1 cellular context compared by ENCODE assay signal in the genomic region with DNA sequence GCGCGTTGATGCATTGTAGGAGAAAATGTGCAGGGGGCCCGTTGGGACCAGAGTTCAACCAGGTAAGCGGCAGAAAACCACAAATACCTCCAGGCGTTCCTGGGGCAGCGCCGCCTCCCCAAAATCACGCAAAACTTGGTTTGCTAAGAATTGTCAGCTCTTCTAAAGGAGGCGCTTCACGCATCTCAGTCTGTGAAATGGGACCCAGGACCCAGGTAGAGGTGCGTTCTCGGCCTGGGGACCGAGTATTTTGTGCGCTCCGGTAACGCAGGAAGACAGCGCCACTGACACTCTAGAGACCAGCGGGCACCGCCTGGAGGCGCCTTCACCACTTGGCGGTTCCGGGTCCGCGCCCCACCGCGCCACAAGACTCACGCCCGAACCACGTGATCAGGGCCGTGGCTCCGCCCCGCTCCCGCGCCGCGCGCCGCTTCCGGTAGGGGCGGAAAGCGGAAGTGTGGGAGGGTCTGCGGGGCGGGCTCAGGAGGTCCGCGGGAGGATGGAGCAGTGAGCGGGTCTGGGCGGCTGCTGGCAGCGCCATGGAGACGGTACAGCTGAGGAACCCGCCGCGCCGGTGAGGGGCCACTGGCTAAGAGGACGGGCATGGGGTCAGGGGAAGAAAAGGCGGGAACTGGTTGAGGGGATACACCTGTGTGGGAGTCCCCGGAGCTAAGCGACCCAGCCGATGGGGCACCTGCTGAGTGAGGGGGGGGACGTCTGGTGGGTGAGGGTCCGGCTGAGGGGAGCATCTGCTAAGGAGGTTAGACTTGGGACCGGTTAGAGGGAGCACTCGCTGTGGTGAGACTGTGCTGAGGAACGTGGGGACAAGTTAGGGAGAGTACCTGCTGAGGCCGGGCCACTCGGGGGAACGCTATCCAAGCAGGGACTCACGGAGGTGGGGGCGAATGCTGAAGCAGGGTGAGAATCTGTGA.
TF ChIP-seq lines count a peak whose summit lies in the region.

A gene (plus strand): TSS at position 483 of the 932 bp plus-strand sequence. CDS start 57 bp downstream, at position 540.

TF ChIP-seq in HEK293, 187 proteins besides CTCF, POLR2A, EP300 and RAD21 (continued from another document and continues in another):
- TF ChIP-seq, protein P1, sequence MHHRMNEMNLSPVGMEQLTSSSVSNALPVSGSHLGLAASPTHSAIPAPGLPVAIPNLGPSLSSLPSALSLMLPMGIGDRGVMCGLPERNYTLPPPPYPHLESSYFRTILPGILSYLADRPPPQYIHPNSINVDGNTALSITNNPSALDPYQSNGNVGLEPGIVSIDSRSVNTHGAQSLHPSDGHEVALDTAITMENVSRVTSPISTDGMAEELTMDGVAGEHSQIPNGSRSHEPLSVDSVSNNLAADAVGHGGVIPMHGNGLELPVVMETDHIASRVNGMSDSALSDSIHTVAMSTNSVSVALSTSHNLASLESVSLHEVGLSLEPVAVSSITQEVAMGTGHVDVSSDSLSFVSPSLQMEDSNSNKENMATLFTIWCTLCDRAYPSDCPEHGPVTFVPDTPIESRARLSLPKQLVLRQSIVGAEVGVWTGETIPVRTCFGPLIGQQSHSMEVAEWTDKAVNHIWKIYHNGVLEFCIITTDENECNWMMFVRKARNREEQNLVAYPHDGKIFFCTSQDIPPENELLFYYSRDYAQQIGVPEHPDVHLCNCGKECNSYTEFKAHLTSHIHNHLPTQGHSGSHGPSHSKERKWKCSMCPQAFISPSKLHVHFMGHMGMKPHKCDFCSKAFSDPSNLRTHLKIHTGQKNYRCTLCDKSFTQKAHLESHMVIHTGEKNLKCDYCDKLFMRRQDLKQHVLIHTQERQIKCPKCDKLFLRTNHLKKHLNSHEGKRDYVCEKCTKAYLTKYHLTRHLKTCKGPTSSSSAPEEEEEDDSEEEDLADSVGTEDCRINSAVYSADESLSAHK (tag by site-specific recombination; IDR thresholded peaks at IDR 0.05), result peak; percentile 4; the same call in 1 of the 2 replicates
- TF ChIP-seq ZNF221 (tag by site-specific recombination; IDR thresholded peaks at IDR 0.05; ENCODE audit: borderline replicate concordance), result no peak
- 0 out of 2 replicates have a peak, but pooled peaks have one; percentile 59 for TF ChIP-seq HOXD13 (CRISPR knock-in tag; IDR thresholded peaks at IDR 0.05; ENCODE audit: borderline replicate concordance)
- TF ChIP-seq ZNF274 (IDR thresholded peaks at IDR 0.05; ENCODE audit: low read length), result no peak
- no peak for TF ChIP-seq ZNF274 (tag by site-specific recombination; IDR thresholded peaks at IDR 0.05; ENCODE audit: borderline replicate concordance)
- TF ChIP-seq ZNF426 (tag by site-specific recombination; IDR thresholded peaks at IDR 0.05), result no peak
- no peak for TF ChIP-seq ZNF16 (tag by site-specific recombination; IDR thresholded peaks at IDR 0.05; ENCODE audit: low read depth)
- TF ChIP-seq, protein P2, sequence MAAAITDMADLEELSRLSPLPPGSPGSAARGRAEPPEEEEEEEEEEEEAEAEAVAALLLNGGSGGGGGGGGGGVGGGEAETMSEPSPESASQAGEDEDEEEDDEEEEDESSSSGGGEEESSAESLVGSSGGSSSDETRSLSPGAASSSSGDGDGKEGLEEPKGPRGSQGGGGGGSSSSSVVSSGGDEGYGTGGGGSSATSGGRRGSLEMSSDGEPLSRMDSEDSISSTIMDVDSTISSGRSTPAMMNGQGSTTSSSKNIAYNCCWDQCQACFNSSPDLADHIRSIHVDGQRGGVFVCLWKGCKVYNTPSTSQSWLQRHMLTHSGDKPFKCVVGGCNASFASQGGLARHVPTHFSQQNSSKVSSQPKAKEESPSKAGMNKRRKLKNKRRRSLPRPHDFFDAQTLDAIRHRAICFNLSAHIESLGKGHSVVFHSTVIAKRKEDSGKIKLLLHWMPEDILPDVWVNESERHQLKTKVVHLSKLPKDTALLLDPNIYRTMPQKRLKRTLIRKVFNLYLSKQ (tag by site-specific recombination; IDR thresholded peaks at IDR 0.05; ENCODE audit: borderline replicate concordance), result no peak
- TF ChIP-seq, protein P3, sequence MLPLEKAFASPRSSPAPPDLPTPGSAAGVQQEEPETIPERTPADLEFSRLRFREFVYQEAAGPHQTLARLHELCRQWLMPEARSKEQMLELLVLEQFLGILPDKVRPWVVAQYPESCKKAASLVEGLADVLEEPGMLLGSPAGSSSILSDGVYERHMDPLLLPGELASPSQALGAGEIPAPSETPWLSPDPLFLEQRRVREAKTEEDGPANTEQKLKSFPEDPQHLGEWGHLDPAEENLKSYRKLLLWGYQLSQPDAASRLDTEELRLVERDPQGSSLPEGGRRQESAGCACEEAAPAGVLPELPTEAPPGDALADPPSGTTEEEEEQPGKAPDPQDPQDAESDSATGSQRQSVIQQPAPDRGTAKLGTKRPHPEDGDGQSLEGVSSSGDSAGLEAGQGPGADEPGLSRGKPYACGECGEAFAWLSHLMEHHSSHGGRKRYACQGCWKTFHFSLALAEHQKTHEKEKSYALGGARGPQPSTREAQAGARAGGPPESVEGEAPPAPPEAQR (tag by site-specific recombination; IDR thresholded peaks at IDR 0.05), result no peak
- no peak; the same call in 1 of the 2 replicates for TF ChIP-seq ZNF2 (tag by site-specific recombination; IDR thresholded peaks at IDR 0.05)
- TF ChIP-seq ZNF658 (tag by site-specific recombination; IDR thresholded peaks at IDR 0.05), result no peak
- TF ChIP-seq GLIS2 (tag by site-specific recombination; IDR thresholded peaks at IDR 0.05), result peak; percentile 93
- TF ChIP-seq TRIM28 (IDR thresholded peaks at IDR 0.05; ENCODE audit: borderline replicate concordance, low read length), result 0 out of 2 replicates have a peak, but pooled peaks have one; percentile 19
- TF ChIP-seq ZNF791 (tag by site-specific recombination; IDR thresholded peaks at IDR 0.05), result no peak
- TF ChIP-seq FEZF1 (tag by site-specific recombination; IDR thresholded peaks at IDR 0.05), result no peak
- TF ChIP-seq, protein P4, sequence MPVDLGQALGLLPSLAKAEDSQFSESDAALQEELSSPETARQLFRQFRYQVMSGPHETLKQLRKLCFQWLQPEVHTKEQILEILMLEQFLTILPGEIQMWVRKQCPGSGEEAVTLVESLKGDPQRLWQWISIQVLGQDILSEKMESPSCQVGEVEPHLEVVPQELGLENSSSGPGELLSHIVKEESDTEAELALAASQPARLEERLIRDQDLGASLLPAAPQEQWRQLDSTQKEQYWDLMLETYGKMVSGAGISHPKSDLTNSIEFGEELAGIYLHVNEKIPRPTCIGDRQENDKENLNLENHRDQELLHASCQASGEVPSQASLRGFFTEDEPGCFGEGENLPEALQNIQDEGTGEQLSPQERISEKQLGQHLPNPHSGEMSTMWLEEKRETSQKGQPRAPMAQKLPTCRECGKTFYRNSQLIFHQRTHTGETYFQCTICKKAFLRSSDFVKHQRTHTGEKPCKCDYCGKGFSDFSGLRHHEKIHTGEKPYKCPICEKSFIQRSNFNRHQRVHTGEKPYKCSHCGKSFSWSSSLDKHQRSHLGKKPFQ (tag by site-specific recombination; IDR thresholded peaks at IDR 0.05), result no peak
- TF ChIP-seq ZBTB48 (tag by site-specific recombination; IDR thresholded peaks at IDR 0.05), result peak; percentile 78
- TF ChIP-seq ZNF366 (tag by site-specific recombination; conservative IDR thresholded peaks at IDR 0.05), result no peak
- TF ChIP-seq ZNF514 (tag by site-specific recombination; IDR thresholded peaks at IDR 0.05), result no peak
- TF ChIP-seq OVOL3 (tag by site-specific recombination; IDR thresholded peaks at IDR 0.05), result no peak; the same call in 1 of the 2 replicates
- TF ChIP-seq MEIS1 (CRISPR knock-in tag; IDR thresholded peaks at IDR 0.05; ENCODE audit: borderline replicate concordance), result no peak
- TF ChIP-seq ZFP3 (tag by site-specific recombination; IDR thresholded peaks at IDR 0.05; ENCODE audit: low read depth), result no peak
- no peak for TF ChIP-seq ZNF202 (tag by site-specific recombination; IDR thresholded peaks at IDR 0.05; ENCODE audit: borderline replicate concordance)
- no peak for TF ChIP-seq ZNF140 (tag by site-specific recombination; IDR thresholded peaks at IDR 0.05)
- TF ChIP-seq, protein P5, sequence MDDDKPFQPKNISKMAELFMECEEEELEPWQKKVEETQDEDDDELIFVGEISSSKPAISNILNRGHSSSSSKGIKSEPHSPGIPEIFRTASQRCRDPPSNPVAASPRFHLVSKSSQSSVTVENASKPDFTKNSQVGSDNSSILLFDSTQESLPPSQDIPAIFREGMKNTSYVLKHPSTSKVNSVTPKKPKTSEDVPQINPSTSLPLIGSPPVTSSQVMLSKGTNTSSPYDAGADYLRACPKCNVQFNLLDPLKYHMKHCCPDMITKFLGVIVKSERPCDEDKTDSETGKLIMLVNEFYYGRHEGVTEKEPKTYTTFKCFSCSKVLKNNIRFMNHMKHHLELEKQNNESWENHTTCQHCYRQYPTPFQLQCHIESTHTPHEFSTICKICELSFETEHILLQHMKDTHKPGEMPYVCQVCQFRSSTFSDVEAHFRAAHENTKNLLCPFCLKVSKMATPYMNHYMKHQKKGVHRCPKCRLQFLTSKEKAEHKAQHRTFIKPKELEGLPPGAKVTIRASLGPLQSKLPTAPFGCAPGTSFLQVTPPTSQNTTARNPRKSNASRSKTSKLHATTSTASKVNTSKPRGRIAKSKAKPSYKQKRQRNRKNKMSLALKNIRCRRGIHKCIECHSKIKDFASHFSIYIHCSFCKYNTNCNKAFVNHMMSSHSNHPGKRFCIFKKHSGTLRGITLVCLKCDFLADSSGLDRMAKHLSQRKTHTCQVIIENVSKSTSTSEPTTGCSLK (tag by site-specific recombination; IDR thresholded peaks at IDR 0.05), result no peak
- TF ChIP-seq ZNF549 (tag by site-specific recombination; IDR thresholded peaks at IDR 0.05), result no peak
- no peak for TF ChIP-seq ZNF830 (tag by site-specific recombination; IDR thresholded peaks at IDR 0.05; ENCODE audit: low read depth)
- TF ChIP-seq ZNF404 (tag by site-specific recombination; IDR thresholded peaks at IDR 0.05), result no peak
- TF ChIP-seq ZNF24 (tag by site-specific recombination; IDR thresholded peaks at IDR 0.05), result no peak; the same call in 1 of the 2 replicates
- 0 out of 2 replicates have a peak, but pooled peaks have one; percentile 18 for TF ChIP-seq KLF10 (tag by site-specific recombination; IDR thresholded peaks at IDR 0.05)
- TF ChIP-seq, protein P6, sequence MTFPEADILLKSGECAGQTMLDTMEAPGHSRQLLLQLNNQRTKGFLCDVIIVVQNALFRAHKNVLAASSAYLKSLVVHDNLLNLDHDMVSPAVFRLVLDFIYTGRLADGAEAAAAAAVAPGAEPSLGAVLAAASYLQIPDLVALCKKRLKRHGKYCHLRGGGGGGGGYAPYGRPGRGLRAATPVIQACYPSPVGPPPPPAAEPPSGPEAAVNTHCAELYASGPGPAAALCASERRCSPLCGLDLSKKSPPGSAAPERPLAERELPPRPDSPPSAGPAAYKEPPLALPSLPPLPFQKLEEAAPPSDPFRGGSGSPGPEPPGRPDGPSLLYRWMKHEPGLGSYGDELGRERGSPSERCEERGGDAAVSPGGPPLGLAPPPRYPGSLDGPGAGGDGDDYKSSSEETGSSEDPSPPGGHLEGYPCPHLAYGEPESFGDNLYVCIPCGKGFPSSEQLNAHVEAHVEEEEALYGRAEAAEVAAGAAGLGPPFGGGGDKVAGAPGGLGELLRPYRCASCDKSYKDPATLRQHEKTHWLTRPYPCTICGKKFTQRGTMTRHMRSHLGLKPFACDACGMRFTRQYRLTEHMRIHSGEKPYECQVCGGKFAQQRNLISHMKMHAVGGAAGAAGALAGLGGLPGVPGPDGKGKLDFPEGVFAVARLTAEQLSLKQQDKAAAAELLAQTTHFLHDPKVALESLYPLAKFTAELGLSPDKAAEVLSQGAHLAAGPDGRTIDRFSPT (tag by site-specific recombination; IDR thresholded peaks at IDR 0.05), result peak; percentile 95
- no peak for TF ChIP-seq ZNF133 (tag by site-specific recombination; IDR thresholded peaks at IDR 0.05)
- TF ChIP-seq MZF1 (tag by site-specific recombination; IDR thresholded peaks at IDR 0.05; ENCODE audit: borderline replicate concordance), result no peak
- no peak for TF ChIP-seq RBAK (tag by site-specific recombination; IDR thresholded peaks at IDR 0.05)
- TF ChIP-seq TCF7L2 (IDR thresholded peaks at IDR 0.05; ENCODE audit: borderline replicate concordance, low read depth, low read length), result no peak
- TF ChIP-seq ZNF670 (tag by site-specific recombination; IDR thresholded peaks at IDR 0.05; ENCODE audit: low read depth), result no peak
- TF ChIP-seq ZNF354C (tag by site-specific recombination; IDR thresholded peaks at IDR 0.05; ENCODE audit: borderline replicate concordance, low read depth), result no peak
- no peak for TF ChIP-seq ZNF175 (tag by site-specific recombination; IDR thresholded peaks at IDR 0.05)
- TF ChIP-seq ZNF121 (tag by site-specific recombination; IDR thresholded peaks at IDR 0.05), result no peak
- TF ChIP-seq, protein P7, sequence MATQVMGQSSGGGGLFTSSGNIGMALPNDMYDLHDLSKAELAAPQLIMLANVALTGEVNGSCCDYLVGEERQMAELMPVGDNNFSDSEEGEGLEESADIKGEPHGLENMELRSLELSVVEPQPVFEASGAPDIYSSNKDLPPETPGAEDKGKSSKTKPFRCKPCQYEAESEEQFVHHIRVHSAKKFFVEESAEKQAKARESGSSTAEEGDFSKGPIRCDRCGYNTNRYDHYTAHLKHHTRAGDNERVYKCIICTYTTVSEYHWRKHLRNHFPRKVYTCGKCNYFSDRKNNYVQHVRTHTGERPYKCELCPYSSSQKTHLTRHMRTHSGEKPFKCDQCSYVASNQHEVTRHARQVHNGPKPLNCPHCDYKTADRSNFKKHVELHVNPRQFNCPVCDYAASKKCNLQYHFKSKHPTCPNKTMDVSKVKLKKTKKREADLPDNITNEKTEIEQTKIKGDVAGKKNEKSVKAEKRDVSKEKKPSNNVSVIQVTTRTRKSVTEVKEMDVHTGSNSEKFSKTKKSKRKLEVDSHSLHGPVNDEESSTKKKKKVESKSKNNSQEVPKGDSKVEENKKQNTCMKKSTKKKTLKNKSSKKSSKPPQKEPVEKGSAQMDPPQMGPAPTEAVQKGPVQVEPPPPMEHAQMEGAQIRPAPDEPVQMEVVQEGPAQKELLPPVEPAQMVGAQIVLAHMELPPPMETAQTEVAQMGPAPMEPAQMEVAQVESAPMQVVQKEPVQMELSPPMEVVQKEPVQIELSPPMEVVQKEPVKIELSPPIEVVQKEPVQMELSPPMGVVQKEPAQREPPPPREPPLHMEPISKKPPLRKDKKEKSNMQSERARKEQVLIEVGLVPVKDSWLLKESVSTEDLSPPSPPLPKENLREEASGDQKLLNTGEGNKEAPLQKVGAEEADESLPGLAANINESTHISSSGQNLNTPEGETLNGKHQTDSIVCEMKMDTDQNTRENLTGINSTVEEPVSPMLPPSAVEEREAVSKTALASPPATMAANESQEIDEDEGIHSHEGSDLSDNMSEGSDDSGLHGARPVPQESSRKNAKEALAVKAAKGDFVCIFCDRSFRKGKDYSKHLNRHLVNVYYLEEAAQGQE (tag by site-specific recombination; IDR thresholded peaks at IDR 0.05), result 0 out of 2 replicates have a peak, but pooled peaks have one; percentile 18
